In genomic region chr2:124269348-124269747, GRCh38 we compare ENCODE assay signal across 20 cellular contexts.
DNase-seq lines count a peak whose midpoint lies in the region; ATAC-seq and TF ChIP-seq lines count a peak whose summit lies in the region.
"Had no signal": no experiment of that assay in that cellular context is flagged by ENCODE, and none has a peak within 500 bp of the region (broad histone marks: within the 10 kb centered on the region; RNA-seq: fewer than 3 reads in every experiment).

No MANE protein-coding gene starts in this region.

- H3K27me3 ChIP-seq in hepatocyte (no peaks in the 10 kb centered on the region), smooth muscle cell (ENCODE audit: low read depth) (no peaks in the 10 kb centered on the region)
- H3K27me3 ChIP-seq: BLaER1 had no signal

- H3K9me3 Mint-ChIP-seq in activated CD4-positive, alpha-beta T cell treated with anti-CD3 and anti-CD28 coated beads, Interleukin-2, amount 10 ng/mL, durations not matched to agents 7 days and 5 days, result no peaks in the 10 kb centered on the region

- H4K20me1 ChIP-seq in hepatocyte (ENCODE audit: insufficient read depth, poor library complexity, severe bottlenecking), result no peaks in the 10 kb centered on the region
- H4K20me1 ChIP-seq in smooth muscle cell (ENCODE audit: low read depth), result no peaks in the 10 kb centered on the region
- H4K20me1 ChIP-seq: BLaER1 had no signal

- CTCF ChIA-PET in activated CD4-positive, alpha-beta T cell treated with anti-CD3 and anti-CD28 coated beads, Interleukin-2, amount 10 ng/mL, durations not matched to agents 7 days and 5 days (lab: Charles Lee), result interaction anchor here (1.0 kb wide), 1 partner anchor 12 kb away, joined by 3 read pairs; no protein-coding TSS in a partner anchor

- H3K9me3 ChIP-seq in hepatocyte (ENCODE audit: low read depth), result no peaks in the 10 kb centered on the region
- H3K9me3 ChIP-seq in smooth muscle cell (replicated peaks; ENCODE audit: low read depth), result no peaks in the 10 kb centered on the region
- H3K9me3 ChIP-seq: BLaER1, HAP-1 had no signal

- TF ChIP-seq CTCF in hepatocyte (IDR thresholded peaks at IDR 0.05; ENCODE audit: poor library complexity) (no peak), smooth muscle cell (IDR thresholded peaks at IDR 0.05; ENCODE audit: borderline replicate concordance, insufficient read depth, poor library complexity, severe bottlenecking) (no peak)

- ATAC-seq in Right ventricle myocardium superior (ENCODE audit: poor library complexity) (peak; percentile 77), GM21528 (IDR thresholded peaks at IDR 0.05; ENCODE audit: low FRiP score, unreplicated experiment) (no peak)
- ATAC-seq: Panc1 had no signal

- no peak overlapping the region for H3K4me2 ChIP-seq in hepatocyte
- H3K4me2 ChIP-seq in smooth muscle cell, result no peak overlapping the region
- H3K4me2 ChIP-seq: BLaER1 had no signal

- intact Hi-C loops in Right ventricle myocardium superior (cut with DNase I), result no loop called here
- intact Hi-C loops in cardiac septum (cut with DNase I), result no loop called here

- H3K4me1 Mint-ChIP-seq in activated CD4-positive, alpha-beta T cell treated with anti-CD3 and anti-CD28 coated beads, Interleukin-2, amount 10 ng/mL, durations not matched to agents 7 days and 5 days, result no peaks in the 10 kb centered on the region
- H3K4me1 Mint-ChIP-seq: CD4-positive, CD25-positive, alpha-beta regulatory T cell had no signal

- H3K36me3 Mint-ChIP-seq in activated CD4-positive, alpha-beta T cell treated with anti-CD3 and anti-CD28 coated beads, Interleukin-2, amount 10 ng/mL, durations not matched to agents 7 days and 5 days (ENCODE audit: low read depth), result no peaks in the 10 kb centered on the region
- H3K36me3 Mint-ChIP-seq: CD4-positive, CD25-positive, alpha-beta regulatory T cell had no signal

- DNase-seq in Right ventricle myocardium superior (no peak), cardiac septum (ENCODE audit: low spot score) (no peak), SK-N-DZ (ENCODE audit: low spot score) (peak; percentile 43), hepatocyte (ENCODE audit: low spot score) (peak; percentile 16), smooth muscle cell (lab: John Stamatoyannopoulos, UW; ENCODE audit: unreplicated experiment) (no peak)
- DNase-seq in stimulated activated CD4-positive, alpha-beta T cell treated with anti-CD3 and anti-CD28 coated beads, Interleukin-2, amount 100 ng/mL, for 48 hours, result no peak
- DNase-seq in activated CD4-positive, alpha-beta T cell treated with anti-CD3 and anti-CD28 coated beads, Interleukin-2, amount 10 ng/mL, durations not matched to agents 7 days and 5 days, result no peak
- DNase-seq: CD4-positive, CD25-positive, alpha-beta regulatory T cell; HFFc6; IMR-90; KG1; MM.1S; NCI-H2029; NCI-H446; NCI-H526 had no signal

- POLR2A ChIA-PET in activated CD4-positive, alpha-beta T cell treated with anti-CD3 and anti-CD28 coated beads, Interleukin-2, amount 10 ng/mL, durations not matched to agents 7 days and 5 days (lab: Charles Lee), result no interaction called here

- H3K27ac ChIP-seq in hepatocyte (no peak overlapping the region), smooth muscle cell (ENCODE audit: low read depth) (no peak overlapping the region)
- H3K27ac ChIP-seq: BLaER1, RWPE1 had no signal

- H3K4me1 ChIP-seq in hepatocyte (ENCODE audit: insufficient read depth), result peaks cover 10% of the 10 kb centered on the region
- no peaks in the 10 kb centered on the region for H3K4me1 ChIP-seq in smooth muscle cell (ENCODE audit: low read depth)
- H3K4me1 ChIP-seq: BLaER1, HAP-1 had no signal

- H3K4me3 ChIP-seq in hepatocyte (no peak overlapping the region), smooth muscle cell (no peak overlapping the region)
- H3K4me3 ChIP-seq: BLaER1, HAP-1 had no signal

- no peak overlapping the region for H3K4me3 Mint-ChIP-seq in activated CD4-positive, alpha-beta T cell treated with anti-CD3 and anti-CD28 coated beads, Interleukin-2, amount 10 ng/mL, durations not matched to agents 7 days and 5 days
- H3K4me3 Mint-ChIP-seq: CD4-positive, CD25-positive, alpha-beta regulatory T cell; HFFc6 had no signal

- no peaks in the 10 kb centered on the region for H3K9me2 ChIP-seq in hepatocyte (replicated peaks; ENCODE audit: insufficient read depth)

- no peak overlapping the region for H2AFZ ChIP-seq in hepatocyte
- peak overlapping the region; percentile 63 for H2AFZ ChIP-seq in smooth muscle cell (ENCODE audit: low read depth)

- no peak overlapping the region for H3K27ac Mint-ChIP-seq in activated CD4-positive, alpha-beta T cell treated with anti-CD3 and anti-CD28 coated beads, Interleukin-2, amount 10 ng/mL, durations not matched to agents 7 days and 5 days
- H3K27ac Mint-ChIP-seq: CD4-positive, CD25-positive, alpha-beta regulatory T cell; HFFc6 had no signal

- H3K36me3 ChIP-seq in hepatocyte (replicated peaks; ENCODE audit: insufficient read depth, low read depth) (no peaks in the 10 kb centered on the region), smooth muscle cell (ENCODE audit: low read depth) (no peaks in the 10 kb centered on the region)
- H3K36me3 ChIP-seq: BLaER1, HAP-1 had no signal

- no peaks in the 10 kb centered on the region for H3K27me3 Mint-ChIP-seq in activated CD4-positive, alpha-beta T cell treated with anti-CD3 and anti-CD28 coated beads, Interleukin-2, amount 10 ng/mL, durations not matched to agents 7 days and 5 days
- H3K27me3 Mint-ChIP-seq: CD4-positive, CD25-positive, alpha-beta regulatory T cell had no signal

- H3K79me2 ChIP-seq in hepatocyte (no peaks in the 10 kb centered on the region), smooth muscle cell (ENCODE audit: low read depth) (no peaks in the 10 kb centered on the region)

- no peaks in the 10 kb centered on the region for H3F3A ChIP-seq in smooth muscle cell (ENCODE audit: low read depth)

- WGBS in hepatocyte (ENCODE audit: low lambda C conversion rate, missing lambda C conversion rate), result 30% methylated on average over 7 of the region's 7 CpGs
- WGBS in smooth muscle cell (ENCODE audit: low lambda C conversion rate), result 63% methylated on average over 7 of the region's 7 CpGs

- no peak overlapping the region for H3K9ac ChIP-seq in smooth muscle cell (ENCODE audit: low read depth)
- H3K9ac ChIP-seq: BLaER1 had no signal

Comparison
In these comparisons a context has a peak if more than half of its experiments do, and no peak if none do; other contexts are left out.
1. DNase-seq: peak in SK-N-DZ (single experiment) and hepatocyte (single experiment); none in Right ventricle myocardium superior (single experiment), cardiac septum (single experiment), smooth muscle cell (single experiment), stimulated activated CD4-positive, alpha-beta T cell treated with anti-CD3 and anti-CD28 coated beads, Interleukin-2, amount 100 ng/mL, for 48 hours (0 of 2) and activated CD4-positive, alpha-beta T cell treated with anti-CD3 and anti-CD28 coated beads, Interleukin-2, amount 10 ng/mL, durations not matched to agents 7 days and 5 days (single experiment).